Comparison of ENCODE assay signal across 12 cellular contexts in genomic region chrX:46326161-46326560, GRCh38.
DNase-seq lines count a peak whose midpoint lies in the region; ATAC-seq and TF ChIP-seq lines count a peak whose summit lies in the region.
"Had no signal": no experiment of that assay in that cellular context is flagged by ENCODE, and none has a peak within 500 bp of the region (broad histone marks: within the 10 kb centered on the region; RNA-seq: fewer than 3 reads in every experiment).

No MANE protein-coding gene starts in this region.

- intact Hi-C loops in heart left ventricle (cut with DNase I) (no loop called here), left cardiac atrium (cut with DNase I) (no loop called here), ascending aorta (cut with DNase I) (loop anchor here (10.0 kb wide), 2 partner anchors 161 to 701 kb away; no protein-coding TSS in a partner anchor)

- H3K9me3 ChIP-seq in heart left ventricle: no peaks in the 10 kb centered on the region
- H3K9me3 ChIP-seq in ascending aorta: no peaks in the 10 kb centered on the region
- H3K9me3 ChIP-seq in hepatocyte (ENCODE audit: low read depth): no peaks in the 10 kb centered on the region
- H3K9me3 ChIP-seq in subcutaneous abdominal adipose tissue (ENCODE audit: control insufficient read depth in 5 of 5, low read length in 5 of 5): peaks cover 0 to 8% (median 0%) of the 10 kb centered on the region in 5 donors
- H3K9me3 ChIP-seq: HAP-1 had no signal

- no peaks in the 10 kb centered on the region for H3K9me2 ChIP-seq in hepatocyte (replicated peaks; ENCODE audit: insufficient read depth)

- no peaks in the 10 kb centered on the region for H3K9me3 Mint-ChIP-seq in activated CD8-positive, alpha-beta memory T cell treated with anti-CD3 and anti-CD28 coated beads, Interleukin-2, amount 10 ng/mL, durations not matched to agents 7 days and 5 days (ENCODE audit: low read depth)

- H3K27me3 ChIP-seq in heart left ventricle (peaks cover 0 to 28% (median 0%) of the 10 kb centered on the region in 9 donors), ascending aorta (no peaks in the 10 kb centered on the region), hepatocyte (no peaks in the 10 kb centered on the region), subcutaneous abdominal adipose tissue (ENCODE audit: control insufficient read depth in 5 of 5, insufficient read depth in 4 of 5, low read length in 5 of 5) (peaks cover 0 to 7% (median 3%) of the 10 kb centered on the region in 5 donors)
- H3K27me3 ChIP-seq: neural progenitor cell had no signal

- H2AFZ ChIP-seq in hepatocyte: no peak overlapping the region
- H2AFZ ChIP-seq: neural progenitor cell had no signal

- no peak for TF ChIP-seq CTCF in heart left ventricle (IDR thresholded peaks at IDR 0.05)
- TF ChIP-seq CTCF in ascending aorta (IDR thresholded peaks at IDR 0.05): no peak
- TF ChIP-seq CTCF in hepatocyte (IDR thresholded peaks at IDR 0.05; ENCODE audit: poor library complexity): no peak

- H3K4me1 ChIP-seq in heart left ventricle (peaks cover 0 to 4% (median 0%) of the 10 kb centered on the region in 12 donors), ascending aorta (peaks cover 0 to 4% of the 10 kb centered on the region in 2 donors), hepatocyte (ENCODE audit: insufficient read depth) (peaks cover 34% of the 10 kb centered on the region), subcutaneous abdominal adipose tissue (ENCODE audit: control insufficient read depth in 5 of 5, insufficient read depth in 5 of 5, low read length in 5 of 5) (peaks cover 3 to 12% (median 8%) of the 10 kb centered on the region in 5 donors)

- H3K36me3 Mint-ChIP-seq in activated CD8-positive, alpha-beta memory T cell treated with anti-CD3 and anti-CD28 coated beads, Interleukin-2, amount 10 ng/mL, durations not matched to agents 7 days and 5 days: no peaks in the 10 kb centered on the region

- H3K4me2 ChIP-seq in hepatocyte: peak overlapping the region; percentile 58

- H3K27me3 Mint-ChIP-seq in activated CD8-positive, alpha-beta memory T cell treated with anti-CD3 and anti-CD28 coated beads, Interleukin-2, amount 10 ng/mL, durations not matched to agents 7 days and 5 days: peaks cover 3% of the 10 kb centered on the region

- DNase-seq in heart left ventricle (no peak), left cardiac atrium (no peak), ascending aorta (ENCODE audit: low spot score in 2 of 2) (no peak), hepatocyte (ENCODE audit: low spot score) (no peak), COLO668 (lab: John Stamatoyannopoulos, UW; ENCODE audit: unreplicated experiment) (no peak), NCI-H526 treated with DMSO at 0.1 percent for 48 hours (lab: John Stamatoyannopoulos, UW) (no peak)
- DNase-seq in activated CD8-positive, alpha-beta memory T cell treated with anti-CD3 and anti-CD28 coated beads, Interleukin-2, amount 10 ng/mL, durations not matched to agents 7 days and 5 days: no peak
- DNase-seq: cerebellar nuclear complex, NCI-H69 had no signal

- H3K27ac ChIP-seq in heart left ventricle (peak overlapping the region in 7 of 12 donors; percentile 9 to 83 (median 49)), ascending aorta (peak overlapping the region; percentile 31 to 50), hepatocyte (peak overlapping the region; percentile 91), subcutaneous abdominal adipose tissue (ENCODE audit: low read depth, low read length) (peak overlapping the region; percentile 82)
- H3K27ac ChIP-seq: neural progenitor cell had no signal

- ATAC-seq in heart left ventricle (no peak), left cardiac atrium (no peak)
- ATAC-seq in activated CD8-positive, alpha-beta memory T cell treated with anti-CD3 and anti-CD28 coated beads, Interleukin-2, amount 10 ng/mL, durations not matched to agents 7 days and 5 days: no peak

- no peak overlapping the region for H3K4me3 Mint-ChIP-seq in activated CD8-positive, alpha-beta memory T cell treated with anti-CD3 and anti-CD28 coated beads, Interleukin-2, amount 10 ng/mL, durations not matched to agents 7 days and 5 days
- H3K4me3 Mint-ChIP-seq: neural progenitor cell had no signal

- no peak for TF ChIP-seq POLR2A in heart left ventricle (IDR thresholded peaks at IDR 0.05)

- H3K36me3 ChIP-seq in heart left ventricle: no peaks in the 10 kb centered on the region
- H3K36me3 ChIP-seq in ascending aorta: no peaks in the 10 kb centered on the region
- no peaks in the 10 kb centered on the region for H3K36me3 ChIP-seq in hepatocyte (replicated peaks; ENCODE audit: insufficient read depth, low read depth)
- no peaks in the 10 kb centered on the region for H3K36me3 ChIP-seq in subcutaneous abdominal adipose tissue (ENCODE audit: control insufficient read depth in 5 of 5, insufficient read depth in 5 of 5, low read length in 5 of 5)
- H3K36me3 ChIP-seq: HAP-1, neural progenitor cell had no signal

- CTCF ChIA-PET in activated CD8-positive, alpha-beta memory T cell treated with anti-CD3 and anti-CD28 coated beads, Interleukin-2, amount 10 ng/mL, durations not matched to agents 7 days and 5 days (lab: Charles Lee): no interaction called here

- H3K9ac ChIP-seq in subcutaneous abdominal adipose tissue (ENCODE audit: low read length in 5 of 5): no peak overlapping the region
- H3K9ac ChIP-seq: neural progenitor cell had no signal

- no peaks in the 10 kb centered on the region for H3K79me2 ChIP-seq in hepatocyte

- H3K4me1 Mint-ChIP-seq in activated CD8-positive, alpha-beta memory T cell treated with anti-CD3 and anti-CD28 coated beads, Interleukin-2, amount 10 ng/mL, durations not matched to agents 7 days and 5 days: peaks cover 6% of the 10 kb centered on the region

- 16 to 54% (median 36%) methylated on average over 3 of the region's 3 CpGs for WGBS in heart left ventricle, 4 donors
- WGBS in hepatocyte (ENCODE audit: low lambda C conversion rate, missing lambda C conversion rate): 56% methylated on average over 3 of the region's 3 CpGs

- no peak overlapping the region for H3K27ac Mint-ChIP-seq in activated CD8-positive, alpha-beta memory T cell treated with anti-CD3 and anti-CD28 coated beads, Interleukin-2, amount 10 ng/mL, durations not matched to agents 7 days and 5 days
- H3K27ac Mint-ChIP-seq: neural progenitor cell had no signal

- no peaks in the 10 kb centered on the region for H4K20me1 ChIP-seq in hepatocyte (ENCODE audit: insufficient read depth, poor library complexity, severe bottlenecking)

- peak overlapping the region in 7 of 12 donors; percentile 35 to 50 (median 38) for H3K4me3 ChIP-seq in heart left ventricle
- no peak overlapping the region for H3K4me3 ChIP-seq in ascending aorta
- H3K4me3 ChIP-seq in hepatocyte: no peak overlapping the region
- H3K4me3 ChIP-seq in subcutaneous abdominal adipose tissue (ENCODE audit: low read depth in 1 of 5, low read length in 5 of 5): no peak overlapping the region
- H3K4me3 ChIP-seq: HAP-1 had no signal

Comparison
In these comparisons a context has a peak if more than half of its experiments do, and no peak if none do; other contexts are left out.
1. H3K27ac ChIP-seq: peak in every context shown above with its lines; median percentile 91 in hepatocyte; 82 in subcutaneous abdominal adipose tissue; 49 in heart left ventricle; 40 in ascending aorta.
2. H3K4me3 ChIP-seq: peak in heart left ventricle (7 of 12); none in ascending aorta (0 of 2), hepatocyte (single experiment) and subcutaneous abdominal adipose tissue (0 of 5).